In genomic region chr5:95027151-95027721, GRCh38 we compare ENCODE assay signal across 10 cellular contexts.
A peak's percentile ranks its signal among the peaks of the same experiment; 100 is the strongest.
DNase-seq lines count a peak whose midpoint lies in the region; ATAC-seq and TF ChIP-seq lines count a peak whose summit lies in the region.
"Had no signal": no experiment of that assay in that cellular context is flagged by ENCODE, and none has a peak within 500 bp of the region (broad histone marks: within the 10 kb centered on the region; RNA-seq: fewer than 3 reads in every experiment).

No MANE protein-coding gene starts in this region.

- TF ChIP-seq EP300 in upper lobe of left lung (IDR thresholded peaks at IDR 0.05): no peak

- ATAC-seq in heart left ventricle: peak in 3 of 4 donors; percentile 34 to 64 (median 55)
- ATAC-seq in HG03342 (IDR thresholded peaks at IDR 0.05; ENCODE audit: unreplicated experiment): peak; percentile 27
- ATAC-seq in upper lobe of left lung (ENCODE audit: low FRiP score in 2 of 2): peak; percentile 73
- no peak for ATAC-seq in foreskin keratinocyte

- TF ChIP-seq POLR2A in heart left ventricle (IDR thresholded peaks at IDR 0.05) (no peak), upper lobe of left lung (IDR thresholded peaks at IDR 0.05) (no peak)

- intact Hi-C loops in heart left ventricle (cut with DNase I): no loop called here

- no peaks in the 10 kb centered on the region for H3K4me1 Mint-ChIP-seq in endothelial cell (ENCODE audit: unreplicated experiment)

- H3K36me3 Mint-ChIP-seq in endothelial cell (ENCODE audit: low read depth, unreplicated experiment): no peaks in the 10 kb centered on the region

- H3K9me3 Mint-ChIP-seq in endothelial cell (ENCODE audit: unreplicated experiment): no peaks in the 10 kb centered on the region

- no peak for DNase-seq in heart left ventricle
- no peak for DNase-seq in right atrium auricular region (ENCODE audit: low spot score)
- DNase-seq in UCSD-AML1 (lab: John Stamatoyannopoulos, UW; ENCODE audit: unreplicated experiment): peak; percentile 24
- no peak for DNase-seq in upper lobe of left lung
- DNase-seq in endothelial cell (ENCODE audit: low spot score): no peak
- DNase-seq in ecto neural progenitor cell (ENCODE audit: low spot score): no peak
- DNase-seq in foreskin keratinocyte: no peak
- DNase-seq: activated CD4-positive, alpha-beta T cell treated with anti-CD3 and anti-CD28 coated beads for 1 hour; NCI-H748 treated with DMSO at 0.1 percent for 48 hours had no signal

- peaks cover 0 to 37% (median 2%) of the 10 kb centered on the region in 12 donors for H3K4me1 ChIP-seq in heart left ventricle
- peaks cover 0 to 5% of the 10 kb centered on the region in 2 donors for H3K4me1 ChIP-seq in right atrium auricular region
- peaks cover 0 to 6% (median 2%) of the 10 kb centered on the region in 4 donors for H3K4me1 ChIP-seq in upper lobe of left lung
- no peaks in the 10 kb centered on the region for H3K4me1 ChIP-seq in foreskin keratinocyte

- TF ChIP-seq CTCF in heart left ventricle (IDR thresholded peaks at IDR 0.05) (no peak), right atrium auricular region (IDR thresholded peaks at IDR 0.05) (no peak), upper lobe of left lung (IDR thresholded peaks at IDR 0.05) (no peak), endothelial cell (IDR thresholded peaks at IDR 0.05; ENCODE audit: unreplicated experiment) (no peak), foreskin keratinocyte (conservative IDR thresholded peaks at IDR 0.05) (no peak)

- H3K27ac ChIP-seq in heart left ventricle (peak overlapping the region in 1 of 12 donors; percentile 14), right atrium auricular region (no peak overlapping the region), upper lobe of left lung (no peak overlapping the region), foreskin keratinocyte (no peak overlapping the region)

- H3K27me3 ChIP-seq in heart left ventricle (no peaks in the 10 kb centered on the region), right atrium auricular region (no peaks in the 10 kb centered on the region), upper lobe of left lung (no peaks in the 10 kb centered on the region), foreskin keratinocyte (no peaks in the 10 kb centered on the region)

- WGBS in heart left ventricle, 4 donors: 54 to 71% (median 63%) methylated on average over 5 of the region's 5 CpGs
- WGBS in upper lobe of left lung, 2 donors: 58 to 63% methylated on average over 5 of the region's 5 CpGs

- H3K4me3 ChIP-seq in heart left ventricle: no peak overlapping the region
- H3K4me3 ChIP-seq in right atrium auricular region: no peak overlapping the region
- no peak overlapping the region for H3K4me3 ChIP-seq in upper lobe of left lung

- peaks cover 2% of the 10 kb centered on the region for H3K27me3 Mint-ChIP-seq in endothelial cell (ENCODE audit: unreplicated experiment)

- H3K4me3 Mint-ChIP-seq in endothelial cell (ENCODE audit: unreplicated experiment): no peak overlapping the region

- H3K36me3 ChIP-seq in heart left ventricle (no peaks in the 10 kb centered on the region), right atrium auricular region (no peaks in the 10 kb centered on the region), upper lobe of left lung (no peaks in the 10 kb centered on the region)

- H3K27ac Mint-ChIP-seq in endothelial cell (ENCODE audit: unreplicated experiment): no peak overlapping the region

- H3K9me3 ChIP-seq in heart left ventricle (peaks cover 0 to 13% (median 0%) of the 10 kb centered on the region in 12 donors), right atrium auricular region (no peaks in the 10 kb centered on the region), upper lobe of left lung (no peaks in the 10 kb centered on the region)
